19 cellular contexts compared by ENCODE assay signal in the genomic region with DNA sequence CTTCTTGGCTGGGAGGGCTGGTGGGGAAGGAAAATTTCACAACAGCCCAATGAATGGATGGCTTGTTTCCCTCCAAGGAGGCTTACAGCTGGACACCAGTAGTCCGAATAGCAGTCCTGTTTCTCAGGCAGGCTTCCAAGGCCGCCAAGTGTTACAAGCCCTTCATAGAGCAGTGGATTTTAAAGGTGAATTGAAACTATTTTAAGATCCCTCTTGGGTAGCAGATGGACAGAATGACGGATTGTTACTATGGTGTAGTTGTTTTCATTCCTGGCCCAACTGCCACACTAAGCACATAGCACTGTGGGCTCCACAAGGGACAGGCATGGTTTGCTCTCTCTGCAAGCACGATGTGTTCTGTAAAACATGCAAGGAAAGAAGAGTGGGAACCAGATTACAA.
DNase-seq lines count a peak whose midpoint lies in the region; ATAC-seq and TF ChIP-seq lines count a peak whose summit lies in the region.
"Had no signal": no experiment of that assay in that cellular context is flagged by ENCODE, and none has a peak within 500 bp of the region (broad histone marks: within the 10 kb centered on the region; RNA-seq: fewer than 3 reads in every experiment).

No MANE protein-coding gene starts in this region.

- H3K27me3 ChIP-seq in cardiac muscle cell = no peaks in the 10 kb centered on the region
- no peaks in the 10 kb centered on the region for H3K27me3 ChIP-seq in neural progenitor cell
- H3K27me3 ChIP-seq in osteoblast (ENCODE audit: insufficient read depth, low read length) = peaks cover 33% of the 10 kb centered on the region
- H3K27me3 ChIP-seq: MG63, Peyer's patch had no signal

- no peaks in the 10 kb centered on the region for H3K27me3 Mint-ChIP-seq in neural progenitor cell (ENCODE audit: insufficient read depth, low read depth)

- H3K9me3 ChIP-seq in cardiac muscle cell (ENCODE audit: low read depth) = no peaks in the 10 kb centered on the region
- no peaks in the 10 kb centered on the region for H3K9me3 ChIP-seq in neural progenitor cell (ENCODE audit: low read depth)
- no peaks in the 10 kb centered on the region for H3K9me3 ChIP-seq in osteoblast (ENCODE audit: low read depth, low read length)
- H3K9me3 ChIP-seq: MG63, Peyer's patch, thoracic aorta had no signal

- H3K4me2 ChIP-seq in neural progenitor cell = no peak overlapping the region
- no peak overlapping the region for H3K4me2 ChIP-seq in osteoblast (ENCODE audit: insufficient read depth, low read length)

- H3K4me1 Mint-ChIP-seq in neural progenitor cell = no peaks in the 10 kb centered on the region
- H3K4me1 Mint-ChIP-seq: H9 had no signal

- H3K4me3 Mint-ChIP-seq in neural progenitor cell = no peak overlapping the region
- H3K4me3 Mint-ChIP-seq: H9, immature natural killer cell had no signal

- ATAC-seq in HG03045 (IDR thresholded peaks at IDR 0.05; ENCODE audit: unreplicated experiment) = no peak

- TF ChIP-seq CTCF in cardiac muscle cell (IDR thresholded peaks at IDR 0.05; ENCODE audit: low read depth, low read length) = no peak
- no peak for TF ChIP-seq CTCF in neural progenitor cell (IDR thresholded peaks at IDR 0.05)
- TF ChIP-seq CTCF in osteoblast (IDR thresholded peaks at IDR 0.05; ENCODE audit: extremely low read depth, low read depth, low read length) = no peak

- peak overlapping the region; percentile 26 for H3K27ac Mint-ChIP-seq in neural progenitor cell
- H3K27ac Mint-ChIP-seq: H9 had no signal

- H3K27ac ChIP-seq in cardiac muscle cell (no peak overlapping the region), neural progenitor cell (no peak overlapping the region), osteoblast (ENCODE audit: low read depth, low read length) (no peak overlapping the region)
- H3K27ac ChIP-seq: Peyer's patch, SK-N-MC, thoracic aorta had no signal

- H3K4me1 ChIP-seq in cardiac muscle cell (ENCODE audit: low read depth) (no peaks in the 10 kb centered on the region), neural progenitor cell (no peaks in the 10 kb centered on the region), osteoblast (ENCODE audit: insufficient read depth, low read length) (no peaks in the 10 kb centered on the region)

- H3K79me2 ChIP-seq in neural progenitor cell (ENCODE audit: low read depth) (no peaks in the 10 kb centered on the region), osteoblast (ENCODE audit: insufficient read depth, low read length) (no peaks in the 10 kb centered on the region)

- H2AFZ ChIP-seq in neural progenitor cell (replicated peaks) (no peak overlapping the region), osteoblast (ENCODE audit: low read length) (no peak overlapping the region)

- no peak overlapping the region for H3K4me3 ChIP-seq in cardiac muscle cell
- H3K4me3 ChIP-seq in neural progenitor cell = no peak overlapping the region
- H3K4me3 ChIP-seq in osteoblast (ENCODE audit: insufficient read depth, low read length) = no peak overlapping the region
- H3K4me3 ChIP-seq: MG63, Peyer's patch, SK-N-MC, thoracic aorta had no signal

- peaks cover 11% of the 10 kb centered on the region for H3K9me3 Mint-ChIP-seq in neural progenitor cell

- peaks cover 3% of the 10 kb centered on the region for H3K36me3 Mint-ChIP-seq in neural progenitor cell
- H3K36me3 Mint-ChIP-seq: immature natural killer cell had no signal

- H3K36me3 ChIP-seq in cardiac muscle cell (no peaks in the 10 kb centered on the region), neural progenitor cell (no peaks in the 10 kb centered on the region), osteoblast (ENCODE audit: insufficient read depth, low read length) (no peaks in the 10 kb centered on the region)
- H3K36me3 ChIP-seq: MG63, Peyer's patch, thoracic aorta had no signal

- in situ Hi-C loops in G401 (cut with HindIII; ENCODE audit: low sequenced_read_pairs) = no loop called here

- H3F3A ChIP-seq in neural progenitor cell (ENCODE audit: low read depth) = no peaks in the 10 kb centered on the region

- H4K20me1 ChIP-seq in neural progenitor cell (ENCODE audit: low read depth) (no peaks in the 10 kb centered on the region), osteoblast (ENCODE audit: insufficient read depth, low read length) (no peaks in the 10 kb centered on the region)

- peak; percentile 77 for DNase-seq in Ammon's horn (ENCODE audit: low spot score)
- peak; percentile 8 for DNase-seq in G401 (ENCODE audit: low spot score)
- DNase-seq in cardiac muscle cell (ENCODE audit: low read depth in 1 of 2, low spot score in 1 of 2) = peak; percentile 9 to 61
- no peak for DNase-seq in neural progenitor cell (ENCODE audit: low spot score)
- no peak for DNase-seq in cortex of kidney (lab: John Stamatoyannopoulos, UW)
- DNase-seq in stimulated activated CD4-positive, alpha-beta T cell treated with anti-CD3 and anti-CD28 coated beads, Interleukin-1b, Interleukin-23, amount 100 ng/mL, for 48 hours = no peak
- no peak for DNase-seq in osteoblast (ENCODE audit: insufficient read length, low spot score, missing footprints)
- DNase-seq: DMS153, GF-D8, H9, immature natural killer cell, MG63, NCI-H1417, NCI-H2107, NCI-H446 treated with DMSO at 0.1 percent for 48 hours, Peyer's patch had no signal

- H3K9ac ChIP-seq in neural progenitor cell = no peak overlapping the region

Comparison
In these comparisons a context has a peak if more than half of its experiments do, and no peak if none do; other contexts are left out.
1. DNase-seq: peak in Ammon's horn (single experiment), G401 (single experiment) and cardiac muscle cell (2 of 2); none in neural progenitor cell (single experiment), cortex of kidney (single experiment), stimulated activated CD4-positive, alpha-beta T cell treated with anti-CD3 and anti-CD28 coated beads, Interleukin-1b, Interleukin-23, amount 100 ng/mL, for 48 hours (single experiment) and osteoblast (single experiment).